In the genomic region with DNA sequence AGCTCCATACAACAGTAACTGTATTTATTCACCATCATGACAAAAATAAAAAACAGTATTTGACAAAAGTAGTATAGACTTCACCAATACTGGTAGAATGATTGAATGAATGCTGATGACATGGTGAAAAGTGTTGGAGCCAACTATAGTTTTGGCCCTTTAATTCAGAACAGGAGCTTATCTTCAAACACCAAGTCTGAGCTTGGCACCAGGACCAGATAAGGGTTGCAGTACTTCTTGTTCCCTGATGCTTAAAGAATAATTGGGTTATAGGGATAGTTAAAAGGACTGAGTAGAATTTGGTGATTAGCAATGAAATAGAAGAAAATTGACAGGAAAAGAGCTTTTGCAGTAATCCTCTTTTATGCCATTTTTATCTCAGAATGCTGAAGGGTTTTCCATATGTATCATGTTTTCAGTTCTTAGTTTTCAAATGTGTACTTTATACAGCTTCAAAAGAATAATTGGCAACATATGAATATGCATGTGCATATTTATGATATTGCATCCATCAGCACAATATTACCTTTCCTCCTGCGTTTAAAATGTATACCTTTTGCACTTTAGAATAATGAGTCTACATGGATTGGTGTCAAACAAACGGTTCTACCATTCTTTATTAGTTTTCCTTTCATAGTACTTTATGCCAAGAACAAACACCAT, we compare ENCODE assay signal across 24 cellular contexts.
DNase-seq lines count a peak whose midpoint lies in the region; ATAC-seq, FAIRE-seq and TF ChIP-seq lines count a peak whose summit lies in the region.
"Had no signal": no experiment of that assay in that cellular context is flagged by ENCODE, and none has a peak within 500 bp of the region (broad histone marks: within the 10 kb centered on the region; RNA-seq: fewer than 3 reads in every experiment).

No MANE protein-coding gene starts in this region.

- CTCF ChIA-PET in A549 (lab: Yijun Ruan, JAX), result no interaction called here
- CTCF ChIA-PET in A673 (lab: Charles Lee), result no interaction called here

- H4K20me1 ChIP-seq in neural cell (ENCODE audit: insufficient read depth), result no peaks in the 10 kb centered on the region
- H4K20me1 ChIP-seq: BLaER1 treated with 17β-estradiol and CSF1 and Interleukin-3, amounts not matched to agents 10 nM and 100 nM had no signal

- H3K4me3 ChIP-seq in heart left ventricle (no peak overlapping the region), A549 (no peak overlapping the region), A673 (ENCODE audit: low read depth, low read length, poor library complexity, severe bottlenecking) (no peak overlapping the region), neural cell (ENCODE audit: low read length) (peak overlapping the region; percentile 18)
- H3K4me3 ChIP-seq: BLaER1 treated with 17β-estradiol and CSF1 and Interleukin-3, amounts not matched to agents 10 nM and 100 nM; GM12878; HAP-1 had no signal

- no TSS peak for BruUV-seq in A673 (replicated peaks; lab: Mats Ljungman, UMichigan)

- H3K27ac ChIP-seq in heart left ventricle (no peak overlapping the region), A549 (no peak overlapping the region), A673 (ENCODE audit: low read depth, low read length, poor library complexity, severe bottlenecking) (no peak overlapping the region), neural cell (ENCODE audit: low read length) (peak overlapping the region; percentile 57)
- H3K27ac ChIP-seq: BLaER1 treated with 17β-estradiol and CSF1 and Interleukin-3, amounts not matched to agents 10 nM and 100 nM had no signal

- H3K4me2 ChIP-seq in A549 (no peak overlapping the region), neural cell (ENCODE audit: low read length) (peak overlapping the region; percentile 5)
- H3K4me2 ChIP-seq: BLaER1 treated with 17β-estradiol and CSF1 and Interleukin-3, amounts not matched to agents 10 nM and 100 nM had no signal

- DNase-seq in heart left ventricle, result no peak
- DNase-seq in left cardiac atrium, result no peak
- DNase-seq in A549 (ENCODE audit: low read depth in 1 of 2, low spot score in 1 of 2), result no peak
- DNase-seq in A673 (ENCODE audit: low spot score), result peak; percentile 4
- no peak for DNase-seq in NCI-H1417 treated with DMSO at 0.1 percent for 48 hours (lab: John Stamatoyannopoulos, UW)
- DNase-seq: ACHN; AML-193; BE2C; CD4-positive, alpha-beta T cell; CD8-positive, alpha-beta memory T cell; DMS 273 treated with DMSO at 0.1 percent for 48 hours; DMS79; EL; GDM1; GOT3; HFFc6 had no signal

- no peak for FAIRE-seq in A549 (lab: Jason Lieb, UNC)
- FAIRE-seq: D721Med, GM12878, GM18507, H54 had no signal

- H3K27me3 ChIP-seq in heart left ventricle, result no peaks in the 10 kb centered on the region
- H3K27me3 ChIP-seq in A673 (replicated peaks; ENCODE audit: insufficient read depth, low read depth, low read length, poor library complexity), result no peaks in the 10 kb centered on the region
- no peaks in the 10 kb centered on the region for H3K27me3 ChIP-seq in neural cell (ENCODE audit: insufficient read depth, low read depth, low read length)
- H3K27me3 ChIP-seq: BE2C; BLaER1 treated with 17β-estradiol and CSF1 and Interleukin-3, amounts not matched to agents 10 nM and 100 nM had no signal

- intact Hi-C loops in heart left ventricle (cut with DNase I) (no loop called here), left cardiac atrium (cut with DNase I) (no loop called here), A673 (cut with micrococcal nuclease; ENCODE audit: unreplicated experiment) (no loop called here)

- no peaks in the 10 kb centered on the region for H3K9me3 ChIP-seq in heart left ventricle
- no peaks in the 10 kb centered on the region for H3K9me3 ChIP-seq in A549
- no peaks in the 10 kb centered on the region for H3K9me3 ChIP-seq in A673 (ENCODE audit: low read depth, low read length, poor library complexity, severe bottlenecking)
- H3K9me3 ChIP-seq in neural cell (ENCODE audit: low read length), result no peaks in the 10 kb centered on the region
- H3K9me3 ChIP-seq: BE2C; BLaER1 treated with 17β-estradiol and CSF1 and Interleukin-3, amounts not matched to agents 10 nM and 100 nM; HAP-1 had no signal

- 70 to 82% (median 74%) methylated on average over 2 of the region's 2 CpGs for WGBS in heart left ventricle, 4 donors
- 7% methylated on average over 2 of the region's 2 CpGs for WGBS in A549 (ENCODE audit: missing lambda C conversion rate)

- no peak for TF ChIP-seq EP300 in A549 (IDR thresholded peaks at IDR 0.05)
- TF ChIP-seq EP300 in neural cell (conservative IDR thresholded peaks at IDR 0.05; ENCODE audit: poor library complexity, severe bottlenecking), result no peak

- POLR2A ChIA-PET in A549 (lab: Yijun Ruan, JAX) (no interaction called here), A673 (lab: Charles Lee; ENCODE audit: low non-redundant PET) (interaction anchor here (0.6 kb wide), 2 partner anchors 39 to 795 kb away, joined by 4 to 5 read pairs; no protein-coding TSS in a partner anchor)

- no peak overlapping the region for H2AFZ ChIP-seq in neural cell (ENCODE audit: low read depth, low read length)

- TF ChIP-seq CTCF in heart left ventricle (IDR thresholded peaks at IDR 0.05), result no peak
- TF ChIP-seq CTCF in A549 (IDR thresholded peaks at IDR 0.05), result no peak
- TF ChIP-seq CTCF in A673 (conservative IDR thresholded peaks at IDR 0.05; ENCODE audit: low read depth, low read length), result no peak
- TF ChIP-seq CTCF in neural cell (IDR thresholded peaks at IDR 0.05; ENCODE audit: poor library complexity, severe bottlenecking), result no peak

- ATAC-seq in heart left ventricle (peak in 3 of 4 donors; percentile 51 to 66 (median 59)), left cardiac atrium (no peak), A549 (no peak), GM21390 (IDR thresholded peaks at IDR 0.05; ENCODE audit: unreplicated experiment) (no peak)
- ATAC-seq: GM12878 had no signal

- no peak for TF ChIP-seq POLR2A in heart left ventricle (IDR thresholded peaks at IDR 0.05)
- TF ChIP-seq POLR2A in A549 (IDR thresholded peaks at IDR 0.05; ENCODE audit: low read length), result no peak

- H3K9ac ChIP-seq in neural cell (ENCODE audit: low read length), result no peak overlapping the region
- H3K9ac ChIP-seq: BLaER1 treated with 17β-estradiol and CSF1 and Interleukin-3, amounts not matched to agents 10 nM and 100 nM had no signal

- no peaks in the 10 kb centered on the region for H3K79me2 ChIP-seq in neural cell (replicated peaks; ENCODE audit: insufficient read depth, low read length)

- no peaks in the 10 kb centered on the region for H3K9me2 ChIP-seq in neural cell (ENCODE audit: insufficient read depth, low read length)

- no peaks in the 10 kb centered on the region for H3F3A ChIP-seq in neural cell (ENCODE audit: insufficient read depth, low read length, poor library complexity, severe bottlenecking)

- TF ChIP-seq RAD21 in A549 (conservative IDR thresholded peaks at IDR 0.05 in 1 of 2, IDR thresholded peaks at IDR 0.05 in 1 of 2) (no peak), neural cell (conservative IDR thresholded peaks at IDR 0.05) (no peak)

- no peaks in the 10 kb centered on the region for H3K36me3 ChIP-seq in heart left ventricle
- no peaks in the 10 kb centered on the region for H3K36me3 ChIP-seq in A673 (ENCODE audit: insufficient read depth, low read length, poor library complexity, severe bottlenecking)
- H3K36me3 ChIP-seq in neural cell (ENCODE audit: insufficient read depth, low read length), result no peaks in the 10 kb centered on the region
- H3K36me3 ChIP-seq: BE2C; BLaER1 treated with 17β-estradiol and CSF1 and Interleukin-3, amounts not matched to agents 10 nM and 100 nM; HAP-1 had no signal

- H3K4me1 ChIP-seq in heart left ventricle (peaks cover 0 to 10% (median 0%) of the 10 kb centered on the region in 12 donors), A549 (no peaks in the 10 kb centered on the region), A673 (ENCODE audit: insufficient read depth, low read length, poor library complexity, severe bottlenecking) (peaks cover 19% of the 10 kb centered on the region)
- H3K4me1 ChIP-seq: BE2C; BLaER1 treated with 17β-estradiol and CSF1 and Interleukin-3, amounts not matched to agents 10 nM and 100 nM had no signal

TF ChIP-seq in A549, 52 proteins besides CTCF, POLR2A, EP300 and RAD21:
- TF ChIP-seq MAFK (IDR thresholded peaks at IDR 0.05; ENCODE audit: partially characterized antibody) (peak; percentile 3), RNF2 (IDR thresholded peaks at IDR 0.05; ENCODE audit: borderline replicate concordance, low read depth) (no peak)

TF ChIP-seq in neural cell, 6 proteins besides CTCF, POLR2A, EP300 and RAD21:
- TF ChIP-seq POLR2AphosphoS5 (IDR thresholded peaks at IDR 0.05) (no peak), REST (IDR thresholded peaks at IDR 0.05; ENCODE audit: borderline replicate concordance) (no peak), TAF1 (IDR thresholded peaks at IDR 0.05; ENCODE audit: low read depth) (no peak), MXI1 (conservative IDR thresholded peaks at IDR 0.05; ENCODE audit: poor library complexity, severe bottlenecking) (no peak), EZH2 (IDR thresholded peaks at IDR 0.05; ENCODE audit: borderline replicate concordance, insufficient read depth, low read length, poor library complexity, severe bottlenecking) (no peak), SMC3 (conservative IDR thresholded peaks at IDR 0.05; ENCODE audit: poor library complexity) (no peak)

Comparison
In these comparisons a context has a peak if more than half of its experiments do, and no peak if none do; other contexts are left out.
1. ATAC-seq: peak in heart left ventricle (3 of 4); none in left cardiac atrium (0 of 2), A549 (0 of 2) and GM21390 (single experiment).